8 cellular contexts compared by ENCODE assay signal in the genomic region with DNA sequence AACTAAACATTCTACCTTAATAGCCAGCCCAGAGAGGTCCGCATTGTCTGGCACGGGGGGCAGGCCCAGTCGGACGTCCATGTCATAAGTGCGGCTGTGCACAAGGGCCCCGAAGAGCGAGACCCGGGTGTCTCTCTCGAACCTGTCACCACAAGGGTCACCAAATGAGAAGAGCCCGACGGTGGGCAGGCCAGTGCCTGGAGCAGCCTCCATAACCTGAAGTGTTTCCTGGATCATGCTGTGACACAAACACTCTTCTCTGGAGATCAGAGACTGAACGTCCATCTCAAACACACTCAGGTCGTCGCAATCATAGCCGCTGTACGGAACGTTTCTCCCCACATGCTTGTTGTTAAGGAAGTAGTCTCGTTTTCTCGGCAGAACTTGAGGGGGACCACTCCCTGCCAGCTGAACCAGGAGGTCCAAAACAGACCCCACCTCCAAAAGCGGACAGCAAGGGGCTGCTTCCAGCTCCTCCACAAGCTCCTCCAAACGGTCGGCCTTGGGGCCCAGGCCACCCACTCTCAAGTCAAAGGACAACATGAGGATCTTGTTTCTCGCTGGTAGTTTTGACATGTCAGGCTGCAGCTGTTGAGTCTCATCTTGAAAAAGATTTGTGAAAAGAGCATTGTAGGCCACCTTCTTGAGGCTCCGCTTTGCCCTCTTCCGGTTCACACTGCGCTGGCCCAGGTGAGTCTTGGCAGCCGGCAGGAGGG. TPM values are rescaled to one million over a fixed set of nuclear protein-coding genes. Genes with fewer than 3 reads are reported as not detected.
DNase-seq lines count a peak whose midpoint lies in the region; ATAC-seq and TF ChIP-seq lines count a peak whose summit lies in the region.

No MANE protein-coding gene starts in this region.

- no peaks in the 10 kb centered on the region for H3K9me2 ChIP-seq in SU-DHL-6 (replicated peaks; ENCODE audit: insufficient read depth, low read length)

- no peak for TF ChIP-seq CTCF in SU-DHL-6 (IDR thresholded peaks at IDR 0.05; ENCODE audit: insufficient read depth, low read length, poor library complexity, severe bottlenecking)
- TF ChIP-seq CTCF in foreskin keratinocyte (conservative IDR thresholded peaks at IDR 0.05), result no peak

- peaks cover 25% of the 10 kb centered on the region for H3K36me3 Mint-ChIP-seq in activated CD4-positive, alpha-beta T cell treated with anti-CD3 and anti-CD28 coated beads, Interleukin-2, amount 10 ng/mL, durations not matched to agents 24 days and 14 days (ENCODE audit: low read depth)

- peaks cover 52% of the 10 kb centered on the region for H3K79me2 ChIP-seq in SU-DHL-6 (ENCODE audit: insufficient read depth, low read length)

- H3K36me3 ChIP-seq in SU-DHL-6 (ENCODE audit: low read length) (no peaks in the 10 kb centered on the region), skeletal muscle tissue (ENCODE audit: control insufficient read depth in 3 of 3, insufficient read depth in 3 of 3, low read length in 3 of 3) (peaks cover 28 to 39% (median 36%) of the 10 kb centered on the region in 3 donors)

- peak overlapping the region; percentile 97 for H3K4me3 Mint-ChIP-seq in activated CD4-positive, alpha-beta T cell treated with anti-CD3 and anti-CD28 coated beads, Interleukin-2, amount 10 ng/mL, durations not matched to agents 24 days and 14 days

- peaks cover 35% of the 10 kb centered on the region for H3F3A ChIP-seq in SU-DHL-6 (ENCODE audit: insufficient read depth)

- H3K9me3 ChIP-seq in SU-DHL-6 (ENCODE audit: insufficient read depth, low read length) (no peaks in the 10 kb centered on the region), skeletal muscle tissue (ENCODE audit: control insufficient read depth in 3 of 3, low read length in 3 of 3) (no peaks in the 10 kb centered on the region)

- intact Hi-C loops in activated CD4-positive, alpha-beta T cell treated with anti-CD3 and anti-CD28 coated beads, Interleukin-2, amount 10 ng/mL, durations not matched to agents 24 days and 14 days (cut with micrococcal nuclease), result loop anchor here (2.0 kb wide), 2 partner anchors 43 to 377 kb away; a partner anchor contains a TSS

- H3K9ac ChIP-seq in SU-DHL-6 (ENCODE audit: low read length) (peak overlapping the region; percentile 83), skeletal muscle tissue (ENCODE audit: low read depth in 1 of 3, low read length in 3 of 3) (peak overlapping the region; percentile 89 to 99 (median 98))

- H3K4me3 ChIP-seq in SU-DHL-6 (ENCODE audit: insufficient read depth, low read length, poor library complexity, severe bottlenecking) (peak overlapping the region; percentile 86), skeletal muscle tissue (ENCODE audit: low read length in 3 of 3) (peak overlapping the region; percentile 93 to 98 (median 95))

- H2AFZ ChIP-seq in SU-DHL-6 (ENCODE audit: low read depth, low read length, severe bottlenecking), result no peak overlapping the region

- H3K4me1 Mint-ChIP-seq in activated CD4-positive, alpha-beta T cell treated with anti-CD3 and anti-CD28 coated beads, Interleukin-2, amount 10 ng/mL, durations not matched to agents 24 days and 14 days, result peaks cover 22% of the 10 kb centered on the region

- H3K4me2 ChIP-seq in SU-DHL-6 (ENCODE audit: low read depth, low read length, poor library complexity, severe bottlenecking), result peak overlapping the region; percentile 96

- H3K4me1 ChIP-seq in foreskin keratinocyte (peaks cover 8% of the 10 kb centered on the region), skeletal muscle tissue (ENCODE audit: control insufficient read depth in 3 of 3, insufficient read depth in 3 of 3, low read length in 3 of 3) (peaks cover 33 to 57% (median 47%) of the 10 kb centered on the region in 3 donors)

- no peak for DNase-seq in activated CD4-positive, alpha-beta T cell treated with anti-CD3 and anti-CD28 coated beads, Interleukin-2, amount 10 ng/mL, durations not matched to agents 24 days and 14 days
- DNase-seq in activated CD4-positive, alpha-beta T cell treated with anti-CD3 and anti-CD28 coated beads, Interleukin-2, amount 50 U/mL, for 48 hours, result no peak
- DNase-seq in foreskin keratinocyte (no peak), activated gamma-delta T cell treated with Interleukin-2 at 50 U/mL for 16 hours (no peak), NCI-H524 (lab: John Stamatoyannopoulos, UW) (no peak)

- H3K27me3 Mint-ChIP-seq in activated CD4-positive, alpha-beta T cell treated with anti-CD3 and anti-CD28 coated beads, Interleukin-2, amount 10 ng/mL, durations not matched to agents 24 days and 14 days, result peaks cover 2% of the 10 kb centered on the region

- H3K27ac ChIP-seq in SU-DHL-6 (ENCODE audit: low read depth, low read length), result peak overlapping the region; percentile 87
- H3K27ac ChIP-seq in foreskin keratinocyte, result peak overlapping the region; percentile 65
- peak overlapping the region; percentile 82 for H3K27ac ChIP-seq in skeletal muscle tissue (ENCODE audit: low read depth, low read length)

- peak; percentile 24 for ATAC-seq in foreskin keratinocyte
- ATAC-seq in HG03045 (IDR thresholded peaks at IDR 0.05; ENCODE audit: unreplicated experiment), result no peak

- H3K27me3 ChIP-seq in SU-DHL-6 (ENCODE audit: low read length) (no peaks in the 10 kb centered on the region), foreskin keratinocyte (no peaks in the 10 kb centered on the region), skeletal muscle tissue (ENCODE audit: control insufficient read depth in 3 of 3, insufficient read depth in 3 of 3, low read length in 3 of 3) (no peaks in the 10 kb centered on the region)

- H3K27ac Mint-ChIP-seq in activated CD4-positive, alpha-beta T cell treated with anti-CD3 and anti-CD28 coated beads, Interleukin-2, amount 10 ng/mL, durations not matched to agents 24 days and 14 days, result peak overlapping the region; percentile 100

- H3K9me3 Mint-ChIP-seq in activated CD4-positive, alpha-beta T cell treated with anti-CD3 and anti-CD28 coated beads, Interleukin-2, amount 10 ng/mL, durations not matched to agents 24 days and 14 days, result no peaks in the 10 kb centered on the region

- no peaks in the 10 kb centered on the region for H4K20me1 ChIP-seq in SU-DHL-6 (ENCODE audit: low read depth, low read length)

RNA-seq across cellular contexts. Expression of a gene that starts 1.0 kb away (rescaled TPM):
- total RNA-seq in activated CD4-positive, alpha-beta T cell treated with anti-CD3 and anti-CD28 coated beads, Interleukin-2, amount 10 ng/mL, durations not matched to agents 24 days and 14 days, result 51.1 and 51.7 TPM in 2 replicates
- total RNA-seq in foreskin keratinocyte, result 21.6 and 22.6 TPM in 2 replicates
- 12.9 and 13.4 TPM in 2 replicates for polyA plus RNA-seq in foreskin keratinocyte
- total RNA-seq in skeletal muscle tissue, result 17.2 TPM

RNA-seq across cellular contexts. Expression of a gene that starts 7.2 kb away (rescaled TPM):
- 62.2 and 64.6 TPM in 2 replicates for total RNA-seq in activated CD4-positive, alpha-beta T cell treated with anti-CD3 and anti-CD28 coated beads, Interleukin-2, amount 10 ng/mL, durations not matched to agents 24 days and 14 days
- total RNA-seq in foreskin keratinocyte (8.3 and 11.7 TPM in 2 replicates), skeletal muscle tissue (8.9 TPM)
- polyA plus RNA-seq in foreskin keratinocyte, result 12.7 and 14.0 TPM in 2 replicates

RNA-seq across cellular contexts. Expression of a gene that starts 17.6 kb away (rescaled TPM):
- 20.1 and 21.5 TPM in 2 replicates for total RNA-seq in activated CD4-positive, alpha-beta T cell treated with anti-CD3 and anti-CD28 coated beads, Interleukin-2, amount 10 ng/mL, durations not matched to agents 24 days and 14 days
- total RNA-seq in foreskin keratinocyte (13.8 and 20.4 TPM in 2 replicates), skeletal muscle tissue (18.8 TPM)
- 15.0 and 25.3 TPM in 2 replicates for polyA plus RNA-seq in foreskin keratinocyte

RNA-seq across cellular contexts. Expression of a gene that starts 26.3 kb away (rescaled TPM):
- 27.8 and 29.0 TPM in 2 replicates for total RNA-seq in activated CD4-positive, alpha-beta T cell treated with anti-CD3 and anti-CD28 coated beads, Interleukin-2, amount 10 ng/mL, durations not matched to agents 24 days and 14 days
- 4.6 and 6.3 TPM in 2 replicates for total RNA-seq in foreskin keratinocyte
- 6.1 and 8.5 TPM in 2 replicates for polyA plus RNA-seq in foreskin keratinocyte
- total RNA-seq in skeletal muscle tissue, result 3.1 TPM

RNA-seq across cellular contexts. Expression of a gene that starts 43.1 kb away (rescaled TPM):
- total RNA-seq in activated CD4-positive, alpha-beta T cell treated with anti-CD3 and anti-CD28 coated beads, Interleukin-2, amount 10 ng/mL, durations not matched to agents 24 days and 14 days, result 24.0 and 25.2 TPM in 2 replicates
- 28.9 and 29.6 TPM in 2 replicates for total RNA-seq in foreskin keratinocyte
- 34.8 and 38.3 TPM in 2 replicates for polyA plus RNA-seq in foreskin keratinocyte
- total RNA-seq in skeletal muscle tissue, result 4.7 TPM
